Comparison of ENCODE assay signal across 8 cellular contexts in genomic region chr2:196413821-196414274, GRCh38.
A peak's percentile ranks its signal among the peaks of the same experiment; 100 is the strongest.
DNase-seq lines count a peak whose midpoint lies in the region; ATAC-seq and TF ChIP-seq lines count a peak whose summit lies in the region.

No MANE protein-coding gene starts in this region.

- H3K36me3 ChIP-seq in DND-41 (ENCODE audit: insufficient read depth, low read length), result no peaks in the 10 kb centered on the region
- H3K36me3 ChIP-seq in stomach, result no peaks in the 10 kb centered on the region

- no peak for TF ChIP-seq POLR2A in stomach (IDR thresholded peaks at IDR 0.05)

- no peak overlapping the region; a peak in 1 of 4 replicates for H3K4me3 ChIP-seq in DND-41 (ENCODE audit: low read depth in 1 of 2, low read length in 2 of 2)
- H3K4me3 ChIP-seq in stomach, result no peak overlapping the region

- TF ChIP-seq CTCF in DND-41 (IDR thresholded peaks at IDR 0.05; ENCODE audit: borderline replicate concordance, extremely low read depth, low read length, poor library complexity, severe bottlenecking) (no peak), GM20000 (IDR thresholded peaks at IDR 0.05; ENCODE audit: extremely low read depth, missing control alignments) (no peak), stomach (IDR thresholded peaks at IDR 0.05) (no peak)

- DNase-seq in DND-41 (peak; percentile 59), GM20000 (ENCODE audit: low spot score) (peak; percentile 67), head of caudate nucleus (peak in 34 of 42 donors; percentile 6 to 73 (median 37)), amniotic stem cell (lab: John Stamatoyannopoulos, UW) (no peak), stomach (no peak), ecto neural progenitor cell (ENCODE audit: low spot score) (no peak), midbrain (lab: John Stamatoyannopoulos, UW) (no peak)

- 58 to 78% (median 66%) methylated on average over 6 of the region's 6 CpGs for WGBS in stomach, 5 donors

- H3K27ac ChIP-seq in DND-41 (ENCODE audit: low read length), result peak overlapping the region; percentile 89
- no peak overlapping the region for H3K27ac ChIP-seq in stomach

- intact Hi-C loops in head of caudate nucleus (cut with DNase I), result no loop called here
- intact Hi-C loops in stomach (cut with DNase I; ENCODE audit: low total_unique reads), result no loop called here

- ATAC-seq in DND-41 (ENCODE audit: insufficient read depth, low read depth) (peak; percentile 73), HG03378 (IDR thresholded peaks at IDR 0.05; ENCODE audit: unreplicated experiment) (peak; percentile 78)

- no peaks in the 10 kb centered on the region for H3K79me2 ChIP-seq in DND-41 (ENCODE audit: insufficient read depth, low read length)

- H3K4me1 ChIP-seq in DND-41 (ENCODE audit: insufficient read depth, low read length) (peaks cover 35% of the 10 kb centered on the region), stomach (no peaks in the 10 kb centered on the region)

- peak overlapping the region; percentile 53 for H3K4me2 ChIP-seq in DND-41 (ENCODE audit: insufficient read depth, low read length)

- H3K9me3 ChIP-seq in DND-41 (ENCODE audit: insufficient read depth, low read length, severe bottlenecking), result no peaks in the 10 kb centered on the region
- H3K9me3 ChIP-seq in stomach, result no peaks in the 10 kb centered on the region

- peak overlapping the region; percentile 29 for H3K9ac ChIP-seq in DND-41 (ENCODE audit: low read depth, low read length)

- H4K20me1 ChIP-seq in DND-41 (ENCODE audit: insufficient read depth, low read length), result no peaks in the 10 kb centered on the region

- TF ChIP-seq EP300 in stomach (IDR thresholded peaks at IDR 0.05), result no peak

- H3K27me3 ChIP-seq in DND-41 (ENCODE audit: insufficient read depth, low read length, poor library complexity) (no peaks in the 10 kb centered on the region), stomach (no peaks in the 10 kb centered on the region)

- H2AFZ ChIP-seq in DND-41 (ENCODE audit: low read depth, low read length), result peak overlapping the region; percentile 71

Comparison
In these comparisons a context has a peak if more than half of its experiments do, and no peak if none do; other contexts are left out.
1. DNase-seq: peak in DND-41 (single experiment), GM20000 (single experiment) and head of caudate nucleus (34 of 42); none in amniotic stem cell (single experiment), stomach (single experiment), ecto neural progenitor cell (single experiment) and midbrain (single experiment).